In genomic region chr12:106113042-106113441, GRCh38 we compare ENCODE assay signal across 9 cellular contexts. TPM values are rescaled to one million over a fixed set of nuclear protein-coding genes. Genes with fewer than 3 reads are reported as not detected.
DNase-seq lines count a peak whose midpoint lies in the region; ATAC-seq and TF ChIP-seq lines count a peak whose summit lies in the region.
"Had no signal": no experiment of that assay in that cellular context is flagged by ENCODE, and none has a peak within 500 bp of the region (broad histone marks: within the 10 kb centered on the region; RNA-seq: fewer than 3 reads in every experiment).

No MANE protein-coding gene starts in this region.

- H3K27ac ChIP-seq in cingulate gyrus (ENCODE audit: low read depth, low read length) (peak overlapping the region; percentile 83), prostate gland (peak overlapping the region; percentile 8 to 50)
- H3K27ac ChIP-seq: HL-60 had no signal

- H3K27me3 ChIP-seq in prostate gland (replicated peaks; ENCODE audit: insufficient read depth): no peaks in the 10 kb centered on the region
- no peaks in the 10 kb centered on the region for H3K27me3 ChIP-seq in HAP-1 (ENCODE audit: low read depth)

- no peak for ATAC-seq in GM21717 (IDR thresholded peaks at IDR 0.05; ENCODE audit: unreplicated experiment)

- H3K4me3 ChIP-seq in prostate gland (no peak overlapping the region), HAP-1 (no peak overlapping the region)

- H3K4me1 ChIP-seq in prostate gland (replicated peaks) (no peaks in the 10 kb centered on the region), HAP-1 (peaks cover 46% of the 10 kb centered on the region)

- H3K36me3 ChIP-seq in prostate gland: no peaks in the 10 kb centered on the region
- H3K36me3 ChIP-seq in HAP-1 (replicated peaks): no peaks in the 10 kb centered on the region

- intact Hi-C loops in prostate gland (cut with DNase I): loop anchor here (5.0 kb wide), 1 partner anchor 36 kb away; no protein-coding TSS in a partner anchor

- no peak for TF ChIP-seq POLR2A in prostate gland (IDR thresholded peaks at IDR 0.05)

- in situ Hi-C loops in HAP-1 (cut with MboI; ENCODE audit: low sequenced_read_pairs): no loop called here

- no peak for TF ChIP-seq CTCF in prostate gland (IDR thresholded peaks at IDR 0.05)

- WGBS in prostate gland: 61% methylated on average over 6 of the region's 6 CpGs

- DNase-seq in EL: peak; percentile 70
- peak; percentile 90 for DNase-seq in MV-4-11 (lab: John Stamatoyannopoulos, UW)
- DNase-seq in prostate gland (ENCODE audit: low spot score): no peak
- no peak for DNase-seq in NCI-H748 treated with DMSO at 0.1 percent for 48 hours (lab: John Stamatoyannopoulos, UW)
- no peak for DNase-seq in HAP-1 (ENCODE audit: low spot score in 2 of 2)
- DNase-seq in NCI-H1092 (lab: John Stamatoyannopoulos, UW): no peak

- no peaks in the 10 kb centered on the region for H3K9me3 ChIP-seq in prostate gland
- H3K9me3 ChIP-seq in HAP-1: no peaks in the 10 kb centered on the region

RNA-seq across cellular contexts. Expression of gene NUAK1, which starts 25.7 kb away (rescaled TPM):
- total RNA-seq in prostate gland: 10 to 100 TPM in 1 of 2 donors, 1 to 10 TPM in 1; 9.6 to 16.0 TPM

Comparison
In these comparisons a context has a peak if more than half of its experiments do, and no peak if none do; other contexts are left out.
1. DNase-seq: peak in EL (single experiment) and MV-4-11 (single experiment); none in prostate gland (single experiment), NCI-H748 treated with DMSO at 0.1 percent for 48 hours (single experiment), HAP-1 (0 of 2) and NCI-H1092 (single experiment).